8 cellular contexts compared by ENCODE assay signal in the genomic region with DNA sequence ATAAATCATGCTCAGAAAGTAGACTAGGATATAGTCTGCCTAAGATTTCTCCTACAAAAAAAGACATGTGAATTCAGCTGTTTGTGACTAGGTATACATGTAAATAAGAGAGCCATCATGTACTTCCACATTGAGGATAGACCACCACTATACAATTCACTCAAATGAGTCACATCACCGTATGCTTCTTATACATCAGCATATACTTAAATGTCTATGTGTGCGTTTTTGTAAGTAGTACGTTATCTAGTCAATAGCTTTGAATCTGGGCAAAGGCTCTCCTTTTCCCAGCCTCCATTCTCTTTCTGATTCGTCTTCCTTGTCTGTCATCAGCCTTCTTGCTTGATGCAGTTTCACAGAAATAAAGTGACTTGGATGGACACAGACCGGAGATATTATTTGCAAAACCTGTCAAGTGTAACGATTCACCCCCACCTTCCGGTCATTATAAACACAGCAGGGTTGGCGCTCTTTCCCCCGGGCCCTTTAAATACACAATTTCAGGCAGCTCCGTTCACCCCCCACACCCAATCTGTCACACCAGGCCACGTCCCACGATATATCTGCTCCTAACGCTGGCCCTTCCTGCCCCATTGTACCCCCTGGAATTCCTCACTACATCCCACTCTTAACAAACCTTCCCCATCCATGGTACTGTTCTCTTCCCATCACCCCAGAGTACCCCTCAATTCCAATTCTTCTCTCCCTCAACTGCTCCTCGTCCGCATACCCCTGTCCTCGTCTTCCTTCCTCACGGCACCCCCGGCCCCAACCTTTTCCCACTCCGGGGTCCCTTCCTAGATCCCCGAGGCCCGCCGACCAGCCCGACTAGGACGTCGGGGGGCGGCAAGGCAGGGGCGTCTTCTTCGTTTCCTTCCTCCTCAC. TPM values are rescaled to one million over a fixed set of nuclear protein-coding genes. Genes with fewer than 3 reads are reported as not detected.
DNase-seq lines count a peak whose midpoint lies in the region; ATAC-seq and TF ChIP-seq lines count a peak whose summit lies in the region.

No MANE protein-coding gene starts in this region.

- peaks cover 10% of the 10 kb centered on the region for H3K36me3 Mint-ChIP-seq in stimulated activated memory B cell treated with anti-CD40 and anti-IgM and Interleukin-4, amounts not matched to agents 10 μg/mL and 1 μg/mL and 100 μg/mL, for 72 hours

- peaks cover 19% of the 10 kb centered on the region for H3K79me1 ChIP-seq in mesenchymal stem cell (replicated peaks; ENCODE audit: low read length, poor library complexity, severe bottlenecking)

- peak overlapping the region; percentile 66 for H3K4me2 ChIP-seq in mesenchymal stem cell (ENCODE audit: low read length, poor library complexity, severe bottlenecking)

- peaks cover 30% of the 10 kb centered on the region for H3K4me1 Mint-ChIP-seq in stimulated activated memory B cell treated with anti-CD40 and anti-IgM and Interleukin-4, amounts not matched to agents 10 μg/mL and 1 μg/mL and 100 μg/mL, for 72 hours

- peak overlapping the region in 1 of 2 experiments; percentile 46 for H3K23ac ChIP-seq in mesenchymal stem cell (ENCODE audit: low read length in 2 of 2)

- no peak for TF ChIP-seq CTCF in GM13976 (IDR thresholded peaks at IDR 0.05; ENCODE audit: borderline replicate concordance, control extremely low read depth, extremely low read depth, insufficient read depth, missing control alignments)

- peak overlapping the region; percentile 90 for H2BK120ac ChIP-seq in mesenchymal stem cell (ENCODE audit: low read depth, low read length)

- peak overlapping the region; percentile 35 to 88 for H3K4ac ChIP-seq in mesenchymal stem cell (ENCODE audit: low read depth in 1 of 2, low read length in 2 of 2)

- peak overlapping the region; percentile 77 for H4K8ac ChIP-seq in mesenchymal stem cell (ENCODE audit: low read length)

- peak overlapping the region; percentile 98 for H3K27ac Mint-ChIP-seq in stimulated activated memory B cell treated with anti-CD40 and anti-IgM and Interleukin-4, amounts not matched to agents 10 μg/mL and 1 μg/mL and 100 μg/mL, for 72 hours

- H3K9me3 ChIP-seq in effector memory CD4-positive, alpha-beta T cell (ENCODE audit: control insufficient read depth, low read length): no peaks in the 10 kb centered on the region
- no peaks in the 10 kb centered on the region for H3K9me3 ChIP-seq in mesenchymal stem cell (ENCODE audit: control insufficient read depth, low read length)

- peak overlapping the region; percentile 99 for H3K4me3 Mint-ChIP-seq in stimulated activated memory B cell treated with anti-CD40 and anti-IgM and Interleukin-4, amounts not matched to agents 10 μg/mL and 1 μg/mL and 100 μg/mL, for 72 hours

- H3K27me3 Mint-ChIP-seq in stimulated activated memory B cell treated with anti-CD40 and anti-IgM and Interleukin-4, amounts not matched to agents 10 μg/mL and 1 μg/mL and 100 μg/mL, for 72 hours: no peaks in the 10 kb centered on the region

- no peak overlapping the region for H2AK5ac ChIP-seq in mesenchymal stem cell (ENCODE audit: low read length, severe bottlenecking)

- in situ Hi-C loops in GM13976 (cut with MboI; ENCODE audit: low sequenced_read_pairs, unreplicated experiment): no loop called here

- peak overlapping the region; percentile 71 for H2BK5ac ChIP-seq in mesenchymal stem cell (ENCODE audit: low read depth, low read length, poor library complexity, severe bottlenecking)

- H3K18ac ChIP-seq in mesenchymal stem cell (ENCODE audit: low read depth in 1 of 2, low read length in 2 of 2): peak overlapping the region; percentile 67 to 90

- WGBS in mesenchymal stem cell: under 1% methylated on average over 16 of the region's 28 CpGs

- no peak overlapping the region for H2BK12ac ChIP-seq in mesenchymal stem cell (ENCODE audit: low read length in 2 of 2)

- H3K14ac ChIP-seq in mesenchymal stem cell (ENCODE audit: low read length in 2 of 2): peak overlapping the region in 1 of 2 experiments; percentile 90

- H3K4me1 ChIP-seq in effector memory CD4-positive, alpha-beta T cell (ENCODE audit: control insufficient read depth, insufficient read depth, low read length, poor library complexity, severe bottlenecking): peaks cover 15% of the 10 kb centered on the region
- peaks cover 2% of the 10 kb centered on the region for H3K4me1 ChIP-seq in mesenchymal stem cell (ENCODE audit: control insufficient read depth, insufficient read depth, low read depth, low read length)

- no peaks in the 10 kb centered on the region for H3K27me3 ChIP-seq in effector memory CD4-positive, alpha-beta T cell (replicated peaks; ENCODE audit: control insufficient read depth, insufficient read depth, low read length, poor library complexity, severe bottlenecking)
- H3K27me3 ChIP-seq in mesenchymal stem cell (ENCODE audit: control insufficient read depth in 1 of 2, insufficient read depth in 1 of 2, low read length in 2 of 2): no peaks in the 10 kb centered on the region

- H2BK15ac ChIP-seq in mesenchymal stem cell (ENCODE audit: low read depth, poor library complexity, severe bottlenecking): peak overlapping the region; percentile 98

- peak overlapping the region; percentile 96 for H2AFZ ChIP-seq in mesenchymal stem cell (ENCODE audit: low read depth, low read length)

- H3K27ac ChIP-seq in effector memory CD4-positive, alpha-beta T cell (ENCODE audit: insufficient read depth, low read length, poor library complexity, severe bottlenecking): peak overlapping the region; percentile 96
- H3K27ac ChIP-seq in mesenchymal stem cell (ENCODE audit: low read length, poor library complexity, severe bottlenecking): peak overlapping the region; percentile 75

- H3K9ac ChIP-seq in mesenchymal stem cell (ENCODE audit: low read length): peak overlapping the region; percentile 100

- no peaks in the 10 kb centered on the region for H3K9me3 Mint-ChIP-seq in stimulated activated memory B cell treated with anti-CD40 and anti-IgM and Interleukin-4, amounts not matched to agents 10 μg/mL and 1 μg/mL and 100 μg/mL, for 72 hours

- peak overlapping the region; percentile 91 for H3K4me3 ChIP-seq in effector memory CD4-positive, alpha-beta T cell (ENCODE audit: insufficient read depth, low read depth, low read length, poor library complexity, severe bottlenecking)
- peak overlapping the region; percentile 82 to 89 for H3K4me3 ChIP-seq in mesenchymal stem cell (ENCODE audit: insufficient read depth in 1 of 2, low read depth in 1 of 2, low read length in 2 of 2)

- DNase-seq in GM13976 (ENCODE audit: low spot score) (peak; percentile 68), NCI-H524 treated with DMSO at 0.1 percent for 48 hours (lab: John Stamatoyannopoulos, UW) (peak; percentile 11), mesenchymal stem cell (peak; percentile 52)
- DNase-seq in activated CD4-positive, alpha-beta T cell treated with anti-CD3 and anti-CD28 coated beads, Interleukin-2, amount 50 U/mL, for 1 hour: peak; percentile 37
- DNase-seq in effector memory CD4-positive, alpha-beta T cell: peak in 2 of 3 donors; percentile 4 to 25
- no peak for DNase-seq in effector CD8-positive, alpha-beta T cell (lab: John Stamatoyannopoulos, UW)

- H4K91ac ChIP-seq in mesenchymal stem cell (ENCODE audit: low read length): no peak overlapping the region

- H3K36me3 ChIP-seq in effector memory CD4-positive, alpha-beta T cell (ENCODE audit: control insufficient read depth, insufficient read depth, low read length): peaks cover 8% of the 10 kb centered on the region
- H3K36me3 ChIP-seq in mesenchymal stem cell (ENCODE audit: control insufficient read depth in 1 of 2, insufficient read depth in 2 of 2, low read depth in 1 of 2, low read length in 2 of 2): peaks cover 3 to 22% of the 10 kb centered on the region in 2 experiments

- peak; percentile 34 for ATAC-seq in HG02885 (IDR thresholded peaks at IDR 0.05; ENCODE audit: poor library complexity, unreplicated experiment)
- ATAC-seq in stimulated activated memory B cell treated with anti-CD40 and anti-IgM and Interleukin-4, amounts not matched to agents 10 μg/mL and 1 μg/mL and 100 μg/mL, for 72 hours: peak; percentile 50

RNA-seq across cellular contexts. Expression of gene VAMP4, which starts 0.6 kb away (rescaled TPM):
- 8.6 TPM for polyA plus RNA-seq in mesenchymal stem cell (2013, experiment 1 of 2)
- polyA plus RNA-seq in mesenchymal stem cell (2013, experiment 2 of 2): 9.3 TPM

RNA-seq across cellular contexts. Expression of gene METTL13, which starts 40.2 kb away (rescaled TPM):
- 10.4 TPM for polyA plus RNA-seq in mesenchymal stem cell (2013, experiment 1 of 2)
- polyA plus RNA-seq in mesenchymal stem cell (2013, experiment 2 of 2): 11.3 TPM
